In genomic region chr10:54159924-54160323, GRCh38 we compare ENCODE assay signal across 22 cellular contexts.
"Had no signal": no experiment of that assay in that cellular context is flagged by ENCODE, and none has a peak within 500 bp of the region (broad histone marks: within the 10 kb centered on the region; RNA-seq: fewer than 3 reads in every experiment).

No MANE protein-coding gene starts in this region.

- H3K4me2 ChIP-seq: KMS-11, SK-N-SH had no signal

- H3K27ac ChIP-seq: KMS-11, RWPE1 had no signal

- H3K9me3 ChIP-seq: SK-N-SH had no signal

- ATAC-seq: K562, Panc1, PC-3 had no signal

- DNase-seq: Kasumi-1, MM.1S, NCI-H1092 treated with DMSO at 0.1 percent for 48 hours, NCI-H1436, NCI-H187, NCI-H2029, NCI-H2081 treated with DMSO at 0.1 percent for 48 hours, NCI-H2171, NCI-H226, NCI-H446, NCI-H510A, NCI-H524 treated with DMSO at 0.1 percent for 48 hours, NCI-H69, NCI-H774, PC-3, SHP77, SK-N-SH, SW 1271 had no signal

- H3K4me3 ChIP-seq: K562 had no signal

- FAIRE-seq: K562 had no signal

- H3K9ac ChIP-seq: KMS-11, SK-N-SH had no signal
